ENCODE assay signal across 8 cellular contexts in genomic region chr3:197801801-197802504, GRCh38.
DNase-seq lines count a peak whose midpoint lies in the region; ATAC-seq and TF ChIP-seq lines count a peak whose summit lies in the region.

No MANE protein-coding gene starts in this region.

- H3K79me2 ChIP-seq in parathyroid adenoma = peaks cover 8% of the 10 kb centered on the region

- H3K27ac ChIP-seq in brain microvascular endothelial cell (no peak overlapping the region), parathyroid adenoma (no peak overlapping the region)

- DNase-seq in AML-193 (lab: John Stamatoyannopoulos, UW) = peak; percentile 81 to 88
- peak; percentile 31 for DNase-seq in NOMO-1 treated with DMSO at 0.1 percent for 48 hours (lab: John Stamatoyannopoulos, UW; ENCODE audit: unreplicated experiment)
- no peak for DNase-seq in brain microvascular endothelial cell
- no peak for DNase-seq in Ammon's horn (ENCODE audit: low spot score)

- in situ Hi-C loops in brain microvascular endothelial cell (cut with HindIII; ENCODE audit: low pct_ligation_motif_present, low sequenced_read_pairs) = no loop called here

- H3K4me1 ChIP-seq in parathyroid adenoma = no peaks in the 10 kb centered on the region

- TF ChIP-seq CTCF in GM12875 (IDR thresholded peaks at IDR 0.05; ENCODE audit: borderline replicate concordance, insufficient read depth, low read depth, low read length) = peak; percentile 40; the same call in 1 of the 2 replicates
- peak; percentile 60 for TF ChIP-seq CTCF in brain microvascular endothelial cell (IDR thresholded peaks at IDR 0.05; ENCODE audit: low read depth, low read length, missing control alignments)
- TF ChIP-seq CTCF in parathyroid adenoma (IDR thresholded peaks at IDR 0.05) = peak; percentile 10

- no peak overlapping the region for H2AFZ ChIP-seq in parathyroid adenoma

- H3K27me3 ChIP-seq in brain microvascular endothelial cell (replicated peaks) (no peaks in the 10 kb centered on the region), parathyroid adenoma (ENCODE audit: control insufficient read depth, insufficient read depth, low read length) (no peaks in the 10 kb centered on the region)

- no peak overlapping the region for H3K4me2 ChIP-seq in parathyroid adenoma (ENCODE audit: low read length)

- H3K4me3 ChIP-seq in GM12875 (ENCODE audit: low read depth, low read length) (no peak overlapping the region), brain microvascular endothelial cell (ENCODE audit: low read depth, low read length) (no peak overlapping the region), parathyroid adenoma (ENCODE audit: low read depth, low read length) (no peak overlapping the region)

- no peaks in the 10 kb centered on the region for H3K9me3 ChIP-seq in parathyroid adenoma (ENCODE audit: control insufficient read depth, low read length)

- ATAC-seq in HG02623 (IDR thresholded peaks at IDR 0.05; ENCODE audit: unreplicated experiment) (no peak), GM18873 (IDR thresholded peaks at IDR 0.05; ENCODE audit: low FRiP score, unreplicated experiment) (no peak)

- no peak overlapping the region for H3K9ac ChIP-seq in parathyroid adenoma

- H3K36me3 ChIP-seq in brain microvascular endothelial cell (replicated peaks) (no peaks in the 10 kb centered on the region), parathyroid adenoma (ENCODE audit: control insufficient read depth, insufficient read depth, low read length) (no peaks in the 10 kb centered on the region)

Comparison
In these comparisons a context has a peak if more than half of its experiments do, and no peak if none do; other contexts are left out.
1. DNase-seq: peak in AML-193 (2 of 2) and NOMO-1 treated with DMSO at 0.1 percent for 48 hours (single experiment); none in brain microvascular endothelial cell (single experiment) and Ammon's horn (single experiment).
2. CTCF ChIP-seq: peak in every context shown above with its lines; median percentile 60 in brain microvascular endothelial cell; 40 in GM12875; 10 in parathyroid adenoma.